Comparison of ENCODE assay signal across 26 cellular contexts in genomic region chr4:45770958-45771357, GRCh38.
DNase-seq lines count a peak whose midpoint lies in the region; ATAC-seq, FAIRE-seq and TF ChIP-seq lines count a peak whose summit lies in the region.
"Had no signal": no experiment of that assay in that cellular context is flagged by ENCODE, and none has a peak within 500 bp of the region (broad histone marks: within the 10 kb centered on the region; RNA-seq: fewer than 3 reads in every experiment).

No MANE protein-coding gene starts in this region.

- H3K56ac ChIP-seq in H9 (ENCODE audit: insufficient read length, low read depth, low read length): no peak overlapping the region

- intact Hi-C loops in HepG2 (cut with micrococcal nuclease; ENCODE audit: unreplicated experiment) (no loop called here), right lobe of liver (cut with DNase I) (no loop called here)

- POLR2A ChIA-PET in HepG2 (lab: Yijun Ruan, JAX): no interaction called here
- POLR2A ChIA-PET in WTC11 (lab: Charles Lee): no interaction called here

- H2BK5ac ChIP-seq in H9 (ENCODE audit: insufficient read length, low read length): no peak overlapping the region

- no peak overlapping the region for H4K8ac ChIP-seq in H9 (replicated peaks; ENCODE audit: insufficient read length, low read depth, low read length)

- no peak overlapping the region for H3T11ph ChIP-seq in H9 (ENCODE audit: low read length)

- no peak overlapping the region for H3K18ac ChIP-seq in H9 (ENCODE audit: insufficient read length, low read depth, low read length)

- no peak overlapping the region for H2BK20ac ChIP-seq in H9 (ENCODE audit: low read depth, low read length, poor library complexity, severe bottlenecking)

- no peak overlapping the region for H2BK12ac ChIP-seq in H9 (ENCODE audit: insufficient read length, low read depth, low read length)

- no peak overlapping the region for H3K9ac ChIP-seq in HepG2 (ENCODE audit: insufficient read depth, low read depth, low read length)
- H3K9ac ChIP-seq in H9 (ENCODE audit: extremely low read depth, insufficient read length, low read length): no peak overlapping the region
- H3K9ac ChIP-seq in endodermal cell (ENCODE audit: extremely low read depth, low read length, poor library complexity, severe bottlenecking): no peak overlapping the region
- H3K9ac ChIP-seq: BLaER1 had no signal

- H4K20me1 ChIP-seq in HepG2 (ENCODE audit: insufficient read depth, low read length) (no peaks in the 10 kb centered on the region), H9 (ENCODE audit: control insufficient read depth, insufficient read depth, insufficient read length) (no peaks in the 10 kb centered on the region)
- H4K20me1 ChIP-seq: BLaER1 had no signal

- H3K23me2 ChIP-seq in H9 (ENCODE audit: insufficient read length, low read depth, low read length, poor library complexity, severe bottlenecking): no peaks in the 10 kb centered on the region

- H3K14ac ChIP-seq in H9 (ENCODE audit: insufficient read depth, low read length): no peak overlapping the region

- H2AK5ac ChIP-seq in H9 (ENCODE audit: insufficient read length, low read length): no peak overlapping the region

- 0% methylated on average over 3 of the region's 3 CpGs for WGBS in HepG2 (ENCODE audit: low lambda C conversion rate)
- WGBS in right lobe of liver (ENCODE audit: insufficient coverage, low coverage, low lambda C conversion rate, missing lambda C conversion rate): 50% methylated on average over 3 of the region's 3 CpGs
- no CpG with 5 or more reads among the region's 3 CpGs for WGBS in H9 (ENCODE audit: extremely low coverage, insufficient read length, low lambda C conversion rate)
- WGBS in endodermal cell (ENCODE audit: insufficient coverage in 1 of 2, insufficient read length in 1 of 2), 2 experiments: 83 to 97% methylated on average over 1 to 3 of the region's 3 CpGs

- H3K36me3 Mint-ChIP-seq in H9 (ENCODE audit: insufficient read depth in 1 of 3, low read depth in 3 of 3): no peaks in the 10 kb centered on the region; a peak in 1 of 7 replicates
- no peaks in the 10 kb centered on the region for H3K36me3 Mint-ChIP-seq in WTC11
- no peaks in the 10 kb centered on the region for H3K36me3 Mint-ChIP-seq in endodermal cell (ENCODE audit: low read depth)
- H3K36me3 Mint-ChIP-seq: CD14-positive monocyte; CD4-positive, alpha-beta memory T cell; CD4-positive, CD25-positive, alpha-beta regulatory T cell; CD8-positive, alpha-beta memory T cell had no signal

- H3K4me1 Mint-ChIP-seq in H9: peaks cover 0 to 6% of the 10 kb centered on the region in 2 experiments; a peak in 3 of 4 replicates
- H3K4me1 Mint-ChIP-seq in WTC11: peaks cover 7% of the 10 kb centered on the region; the same call in 1 of the 2 replicates
- no peaks in the 10 kb centered on the region for H3K4me1 Mint-ChIP-seq in endodermal cell
- H3K4me1 Mint-ChIP-seq: CD14-positive monocyte; CD4-positive, alpha-beta memory T cell; CD4-positive, CD25-positive, alpha-beta regulatory T cell; CD8-positive, alpha-beta memory T cell had no signal

- no peak overlapping the region for H4K5ac ChIP-seq in H9 (ENCODE audit: insufficient read length, low read depth, low read length)

- ATAC-seq in HepG2: no peak
- no peak for ATAC-seq in right lobe of liver
- no peak for ATAC-seq in WTC11
- no peak for ATAC-seq in HG03378 (IDR thresholded peaks at IDR 0.05; ENCODE audit: unreplicated experiment)
- no peak for ATAC-seq in GM18873 (IDR thresholded peaks at IDR 0.05; ENCODE audit: low FRiP score, unreplicated experiment)
- ATAC-seq in HG03520 (IDR thresholded peaks at IDR 0.05; ENCODE audit: unreplicated experiment): no peak

- CTCF ChIA-PET in HepG2 (lab: Yijun Ruan, JAX; ENCODE audit: low intra/inter-chr PET ratio, low total read pairs): no interaction called here
- CTCF ChIA-PET in WTC11 (lab: Charles Lee): no interaction called here

- no peak overlapping the region for H4K91ac ChIP-seq in H9 (ENCODE audit: insufficient read length, low read depth, low read length)

- no peak for TF ChIP-seq RAD21 in HepG2 (CRISPR knock-in tag; IDR thresholded peaks at IDR 0.05)

- no peak for TF ChIP-seq CTCF in HepG2 (CRISPR knock-in tag; IDR thresholded peaks at IDR 0.05)
- TF ChIP-seq CTCF in right lobe of liver (IDR thresholded peaks at IDR 0.05): no peak
- TF ChIP-seq CTCF in H9 (conservative IDR thresholded peaks at IDR 0.05): no peak
- no peak for TF ChIP-seq CTCF in WTC11 (IDR thresholded peaks at IDR 0.05)
- no peak for TF ChIP-seq CTCF in endodermal cell (conservative IDR thresholded peaks at IDR 0.05)

- no peak overlapping the region for H2BK15ac ChIP-seq in H9 (ENCODE audit: low read depth, low read length)

- H3K9me3 Mint-ChIP-seq in H9 (no peaks in the 10 kb centered on the region), WTC11 (no peaks in the 10 kb centered on the region), endodermal cell (no peaks in the 10 kb centered on the region)

- H3K27me3 Mint-ChIP-seq in H9 (ENCODE audit: low read depth): no peaks in the 10 kb centered on the region
- no peaks in the 10 kb centered on the region for H3K27me3 Mint-ChIP-seq in WTC11 (ENCODE audit: low read depth)
- no peaks in the 10 kb centered on the region for H3K27me3 Mint-ChIP-seq in endodermal cell (ENCODE audit: insufficient read depth)
- H3K27me3 Mint-ChIP-seq: CD4-positive, alpha-beta memory T cell; CD4-positive, CD25-positive, alpha-beta regulatory T cell; CD8-positive, alpha-beta memory T cell had no signal

- DNase-seq in HepG2 (ENCODE audit: low spot score) (no peak), right lobe of liver (no peak), H9 (no peak), WTC11 (ENCODE audit: low spot score) (no peak), endodermal cell (no peak)
- DNase-seq: ACHN; BE2C; C1 segment of cervical spinal cord; CD4-positive, alpha-beta memory T cell; CD4-positive, CD25-positive, alpha-beta regulatory T cell; CD8-positive, alpha-beta memory T cell; COR-L47; DMS 273 treated with DMSO at 0.1 percent for 48 hours; DMS153; DMS53; DMS79; DND-41; EL; GDM1 had no signal

- H3K4me3 Mint-ChIP-seq in H9 (no peak overlapping the region), WTC11 (no peak overlapping the region), endodermal cell (no peak overlapping the region)
- H3K4me3 Mint-ChIP-seq: CD14-positive monocyte; CD4-positive, alpha-beta memory T cell; CD4-positive, CD25-positive, alpha-beta regulatory T cell; CD8-positive, alpha-beta memory T cell had no signal

- H3K27ac ChIP-seq in HepG2 (ENCODE audit: extremely low read length, insufficient read depth, low read length) (no peak overlapping the region), right lobe of liver (no peak overlapping the region), H9 (ENCODE audit: insufficient read length, low read depth, low read length) (no peak overlapping the region), endodermal cell (ENCODE audit: low read depth, low read length) (no peak overlapping the region)
- H3K27ac ChIP-seq: 22Rv1, BLaER1 had no signal

- no peak overlapping the region for H3K4me2 ChIP-seq in HepG2 (ENCODE audit: low read depth, low read length)
- no peak overlapping the region for H3K4me2 ChIP-seq in H9 (ENCODE audit: insufficient read depth, insufficient read length, low read length)
- H3K4me2 ChIP-seq: BLaER1 had no signal

- H3K23ac ChIP-seq in H9 (ENCODE audit: insufficient read length, low read depth, low read length): no peak overlapping the region

- FAIRE-seq in HepG2 (lab: Jason Lieb, UNC): no peak
- FAIRE-seq: GM12891 had no signal

- H2BK120ac ChIP-seq in H9 (ENCODE audit: low read depth, low read length, poor library complexity, severe bottlenecking): no peak overlapping the region

- no peak overlapping the region for H3K4ac ChIP-seq in H9 (ENCODE audit: low read depth, low read length)

- H3K4me1 ChIP-seq in HepG2 (ENCODE audit: insufficient read depth, low read length) (no peaks in the 10 kb centered on the region), right lobe of liver (no peaks in the 10 kb centered on the region), H9 (ENCODE audit: insufficient read depth, low read length) (no peaks in the 10 kb centered on the region), endodermal cell (ENCODE audit: control insufficient read depth, insufficient read depth, low read length) (no peaks in the 10 kb centered on the region)
- H3K4me1 ChIP-seq: BE2C, BLaER1 had no signal

- no peaks in the 10 kb centered on the region for H3K79me2 ChIP-seq in HepG2 (ENCODE audit: insufficient read depth, low read length)
- H3K79me2 ChIP-seq in H9 (ENCODE audit: insufficient read depth, low read length): no peaks in the 10 kb centered on the region

- no peaks in the 10 kb centered on the region for H3K79me1 ChIP-seq in H9 (ENCODE audit: insufficient read depth, low read depth, low read length, poor library complexity, severe bottlenecking)

- TF ChIP-seq EP300 in HepG2 (IDR thresholded peaks at IDR 0.05; ENCODE audit: low read depth in 2 of 2, low read length in 2 of 2): no peak
- TF ChIP-seq EP300 in HepG2 (CRISPR knock-in tag; IDR thresholded peaks at IDR 0.05; ENCODE audit: borderline replicate concordance): no peak

- TF ChIP-seq POLR2A in HepG2 (IDR thresholded peaks at IDR 0.05; ENCODE audit: insufficient read depth in 1 of 2, low read depth in 2 of 2, low read length in 2 of 2) (no peak), right lobe of liver (IDR thresholded peaks at IDR 0.05) (no peak)

- H3K36me3 ChIP-seq in HepG2 (replicated peaks in 1 of 2; ENCODE audit: control insufficient read depth in 1 of 2, insufficient read depth in 2 of 2, low read length in 2 of 2) (no peaks in the 10 kb centered on the region), right lobe of liver (no peaks in the 10 kb centered on the region), endodermal cell (ENCODE audit: control insufficient read depth, insufficient read depth, low read length) (no peaks in the 10 kb centered on the region)
- H3K36me3 ChIP-seq: BE2C, BLaER1 had no signal

- H3K4me3 ChIP-seq in HepG2 (replicated peaks in 1 of 3; ENCODE audit: insufficient read depth in 1 of 3, low read depth in 2 of 3, low read length in 3 of 3) (no peak overlapping the region), right lobe of liver (no peak overlapping the region), endodermal cell (ENCODE audit: low read length) (no peak overlapping the region)
- H3K4me3 ChIP-seq: BLaER1 had no signal

- in situ Hi-C loops in HepG2 (cut with HindIII; ENCODE audit: extremely low pct_ligation_motif_present, low pct_unique_long_range_greater_than_20kb): no loop called here

- BruUV-seq in HepG2 (replicated peaks; lab: Mats Ljungman, UMichigan): no TSS peak

- no peak overlapping the region for H2AFZ ChIP-seq in HepG2 (ENCODE audit: low read length)
- no peak overlapping the region for H2AFZ ChIP-seq in H9 (ENCODE audit: low read length)

- no peaks in the 10 kb centered on the region for H3K9me3 ChIP-seq in HepG2 (ENCODE audit: low read length)
- H3K9me3 ChIP-seq in right lobe of liver: no peaks in the 10 kb centered on the region
- no peaks in the 10 kb centered on the region for H3K9me3 ChIP-seq in H9 (ENCODE audit: control insufficient read depth, low read depth, low read length)
- H3K9me3 ChIP-seq in endodermal cell (ENCODE audit: control insufficient read depth, low read length): no peaks in the 10 kb centered on the region
- H3K9me3 ChIP-seq: BE2C, BLaER1 had no signal

- H3K27me3 ChIP-seq in HepG2 (ENCODE audit: control insufficient read depth in 1 of 2, insufficient read depth in 2 of 2, low read length in 2 of 2) (no peaks in the 10 kb centered on the region), right lobe of liver (no peaks in the 10 kb centered on the region), H9 (ENCODE audit: insufficient read depth, low read length) (no peaks in the 10 kb centered on the region), endodermal cell (ENCODE audit: control insufficient read depth, insufficient read depth, low read length, poor library complexity, severe bottlenecking) (no peaks in the 10 kb centered on the region)
- H3K27me3 ChIP-seq: BE2C, BLaER1 had no signal

- H3K27ac Mint-ChIP-seq in H9 (0 out of 7 replicates have a peak overlapping the region, but pooled peaks of 2 of the 3 experiments have one; percentile 50 to 67), WTC11 (peak overlapping the region; percentile 57; the same call in 1 of the 2 replicates), endodermal cell (peak overlapping the region; percentile 35)
- H3K27ac Mint-ChIP-seq: CD14-positive monocyte; CD4-positive, alpha-beta memory T cell; CD4-positive, CD25-positive, alpha-beta regulatory T cell; CD8-positive, alpha-beta memory T cell had no signal
